Comparison of ENCODE assay signal across 16 cellular contexts in genomic region chr18:31487251-31488015, GRCh38. TPM values are rescaled to one million over a fixed set of nuclear protein-coding genes. Genes with fewer than 3 reads are reported as not detected.
DNase-seq lines count a peak whose midpoint lies in the region; ATAC-seq, FAIRE-seq and TF ChIP-seq lines count a peak whose summit lies in the region.
"Had no signal": no experiment of that assay in that cellular context is flagged by ENCODE, and none has a peak within 500 bp of the region (broad histone marks: within the 10 kb centered on the region; RNA-seq: fewer than 3 reads in every experiment).

No MANE protein-coding gene starts in this region.

- H3K4me3 ChIP-seq in breast epithelium: no peak overlapping the region
- no peak overlapping the region for H3K4me3 ChIP-seq in K562
- H3K4me3 ChIP-seq in kidney epithelial cell (ENCODE audit: low read depth, low read length): no peak overlapping the region
- H3K4me3 ChIP-seq: tibial nerve had no signal

- CTCF ChIA-PET in MCF 10A (lab: Yijun Ruan, JAX): interaction anchor here (0.7 to 1.5 kb wide), 6 partner anchors 10 to 64 kb away, joined by 3 to 5 read pairs (median 3); no protein-coding TSS in a partner anchor
- CTCF ChIA-PET in K562 (lab: Yijun Ruan, JAX; ENCODE audit: low intra/inter-chr PET ratio): no interaction called here

- BruUV-seq in MCF 10A (replicated peaks; lab: Mats Ljungman, UMichigan): no TSS peak
- no TSS peak for BruUV-seq in K562 (replicated peaks; lab: Mats Ljungman, UMichigan)

- H2AFZ ChIP-seq in K562 (ENCODE audit: low read depth, low read length): peak overlapping the region; percentile 40; the same call in 1 of the 2 replicates

- in situ Hi-C loops in K562 (cut with MboI): no loop called here

- no peak overlapping the region for H3K4me3 Mint-ChIP-seq in MCF 10A (ENCODE audit: unreplicated experiment)
- H3K4me3 Mint-ChIP-seq: endodermal cell had no signal

- peak overlapping the region; percentile 65 for H3K27ac Mint-ChIP-seq in MCF 10A (ENCODE audit: low read depth, unreplicated experiment)
- H3K27ac Mint-ChIP-seq: endodermal cell had no signal

- H3K4me1 ChIP-seq in breast epithelium: no peaks in the 10 kb centered on the region
- 0 out of 5 replicates have a peak, but pooled peaks cover 0 to 5% of the 10 kb centered on the region in 2 experiments for H3K4me1 ChIP-seq in K562 (replicated peaks in 1 of 2; ENCODE audit: control insufficient read depth in 2 of 2, insufficient read depth in 2 of 2, low read length in 2 of 2)
- H3K4me1 ChIP-seq: tibial nerve had no signal

- H3K4me2 ChIP-seq in K562 (ENCODE audit: insufficient read depth, low read length): no peak overlapping the region

- WGBS in K562 (ENCODE audit: insufficient coverage, low coverage, missing lambda C conversion rate): 53% methylated on average over 8 of the region's 8 CpGs

- intact Hi-C loops in MCF 10A (cut with micrococcal nuclease) (no loop called here), breast epithelium (cut with DNase I; ENCODE audit: low total_unique reads) (no loop called here), K562 (cut with micrococcal nuclease) (no loop called here)

- H3K27me3 ChIP-seq in breast epithelium: no peaks in the 10 kb centered on the region
- H3K27me3 ChIP-seq in K562 (ENCODE audit: control insufficient read depth in 2 of 2, insufficient read depth in 2 of 2, low read length in 2 of 2): peaks cover 0 to 2% of the 10 kb centered on the region in 2 experiments; a peak in 1 of 5 replicates
- H3K27me3 ChIP-seq in kidney epithelial cell (ENCODE audit: control insufficient read depth, insufficient read depth, low read length): no peaks in the 10 kb centered on the region
- H3K27me3 ChIP-seq: tibial nerve had no signal

- no peak overlapping the region for H3K9ac ChIP-seq in K562 (ENCODE audit: insufficient read depth in 1 of 2, low read depth in 2 of 2, low read length in 2 of 2)

- peaks cover 28% of the 10 kb centered on the region for H3K36me3 Mint-ChIP-seq in MCF 10A (ENCODE audit: insufficient read depth, unreplicated experiment)

- H3K9me3 ChIP-seq in breast epithelium (no peaks in the 10 kb centered on the region), K562 (replicated peaks; ENCODE audit: control insufficient read depth, insufficient read depth, low read depth, low read length) (no peaks in the 10 kb centered on the region)
- H3K9me3 ChIP-seq: tibial nerve had no signal

- H3K27ac ChIP-seq in breast epithelium (no peak overlapping the region), K562 (ENCODE audit: extremely low read depth, low read depth, low read length) (no peak overlapping the region)
- H3K27ac ChIP-seq: 22Rv1, tibial nerve, VCaP had no signal

- POLR2A ChIA-PET in MCF 10A (lab: Yijun Ruan, JAX) (interaction anchor here (0.6 to 13.1 kb wide), 23 partner anchors 12 to 532 kb away, joined by 3 to 158 read pairs (median 4); partner anchors contain the start of genes DSC3 and DSG2), K562 (lab: Yijun Ruan, JAX) (no interaction called here)

- peak; percentile 94 for DNase-seq in MCF 10A (ENCODE audit: unreplicated experiment)
- no peak for DNase-seq in breast epithelium (ENCODE audit: low spot score in 2 of 2)
- DNase-seq in K562 (ENCODE audit: extremely low read depth in 1 of 4, low spot score in 3 of 4): no peak
- DNase-seq in kidney epithelial cell (ENCODE audit: low read depth): peak; percentile 89
- peak; percentile 46 for DNase-seq in urothelium cell line (ENCODE audit: low spot score)
- no peak for DNase-seq in NCI-H1694 treated with DMSO at 0.1 percent for 48 hours (lab: John Stamatoyannopoulos, UW)
- no peak for DNase-seq in HuH-7.5 (ENCODE audit: low spot score)
- DNase-seq: amniotic stem cell, DMS153, endodermal cell, right cardiac atrium, SHP77 treated with DMSO at 0.1 percent for 48 hours had no signal

- H3K9me1 ChIP-seq in K562 (ENCODE audit: control insufficient read depth, insufficient read depth, low read length): no peaks in the 10 kb centered on the region

- TF ChIP-seq POLR2A in breast epithelium (IDR thresholded peaks at IDR 0.05) (no peak), K562 (conservative IDR thresholded peaks at IDR 0.05) (no peak)

- H3K9me3 Mint-ChIP-seq in MCF 10A (ENCODE audit: unreplicated experiment): no peaks in the 10 kb centered on the region
- H3K9me3 Mint-ChIP-seq: endodermal cell had no signal

- TF ChIP-seq EP300 in K562 (IDR thresholded peaks at IDR 0.05; ENCODE audit: low read length): no peak

- FAIRE-seq in K562 (lab: Jason Lieb, UNC): no peak
- FAIRE-seq in urothelium cell line (lab: Jason Lieb, UNC): no peak

- no peaks in the 10 kb centered on the region for H3K79me2 ChIP-seq in K562 (ENCODE audit: control insufficient read depth, insufficient read depth, low read length)

- no peaks in the 10 kb centered on the region for H3K27me3 Mint-ChIP-seq in MCF 10A (ENCODE audit: insufficient read depth, unreplicated experiment)

- TF ChIP-seq RAD21 in K562 (CRISPR knock-in tag; conservative IDR thresholded peaks at IDR 0.05 in 1 of 2, IDR thresholded peaks at IDR 0.05 in 1 of 2): no peak

- no peaks in the 10 kb centered on the region for H4K20me1 ChIP-seq in K562 (replicated peaks; ENCODE audit: control insufficient read depth, insufficient read depth, low read length)

- peaks cover 58% of the 10 kb centered on the region for H3K4me1 Mint-ChIP-seq in MCF 10A (ENCODE audit: insufficient read depth, unreplicated experiment)

- ATAC-seq in K562: peak; percentile 36
- no peak for ATAC-seq in HG03045 (IDR thresholded peaks at IDR 0.05; ENCODE audit: unreplicated experiment)
- ATAC-seq: right cardiac atrium had no signal

- TF ChIP-seq CTCF in MCF 10A (IDR thresholded peaks at IDR 0.05; ENCODE audit: unreplicated experiment) (no peak), breast epithelium (IDR thresholded peaks at IDR 0.05) (no peak), K562 (IDR thresholded peaks at IDR 0.05 in 2 of 3, conservative IDR thresholded peaks at IDR 0.05 in 1 of 3; ENCODE audit: insufficient read depth in 2 of 3, low read depth in 1 of 3, low read length in 3 of 3) (no peak), kidney epithelial cell (IDR thresholded peaks at IDR 0.05; ENCODE audit: insufficient read depth, low read length, poor library complexity, severe bottlenecking) (no peak)

- no peaks in the 10 kb centered on the region for H3K36me3 ChIP-seq in breast epithelium
- no peaks in the 10 kb centered on the region for H3K36me3 ChIP-seq in K562 (ENCODE audit: control insufficient read depth, insufficient read depth, low read length)
- no peaks in the 10 kb centered on the region for H3K36me3 ChIP-seq in kidney epithelial cell (ENCODE audit: control insufficient read depth, insufficient read depth, low read length)
- H3K36me3 ChIP-seq: tibial nerve had no signal

TF ChIP-seq in K562, 482 proteins besides CTCF, POLR2A, EP300 and RAD21:
- no peak for TF ChIP-seq RFX1 (IDR thresholded peaks at IDR 0.05)
- peak; percentile 73 for TF ChIP-seq FOSL1 (tag; conservative IDR thresholded peaks at IDR 0.05)

RNA-seq across cellular contexts. Expression of gene DSG2, which starts 10.5 kb away (rescaled TPM):
- total RNA-seq in MCF 10A (2022) (106 and 134 TPM in 2 replicates), breast epithelium (100 to 1,000 TPM in 1 of 3 donors, 10 to 100 TPM in 2; 14.1 to 125 (median 61.3) TPM), K562 (2014; rRNA removed) (22.2 and 26.5 TPM in 2 replicates), K562 (2014; rRNA removed; fragmentation: Illumina TruSeq; extraction: Trizol) (50.1 and 53.9 TPM in 2 replicates), K562 (2015; rRNA removed; fragmentation: Illumina TruSeq; extraction: Trizol) (39.2 and 43.0 TPM in 2 replicates), K562 (2021) (41.3 and 43.0 TPM in 2 replicates), kidney epithelial cell (154 and 155 TPM in 2 replicates)
- total RNA-seq in K562 (2011; cell fraction: chromatin; rRNA removed; ENCODE audit: low replicate concordance): 29.6 and 74.2 TPM in 2 replicates
- total RNA-seq in K562 (2011; cell fraction: nucleolus; rRNA removed): 42.2 and 54.3 TPM in 2 replicates
- total RNA-seq in K562 (2011; cell fraction: nucleoplasm; rRNA removed): 74.9 and 105 TPM in 2 replicates
- polyA plus RNA-seq in K562 (2011; rRNA removed) (67.9 and 68.6 TPM in 2 replicates), K562 (2014; fragmentation: Illumina TruSeq; extraction: Trizol) (57.9 and 65.7 TPM in 2 replicates), K562 (2014; fragmentation: Nextera tagmentation; extraction: Ambion mirVana) (10 to 100 TPM; 16.9 to 22.6 TPM), K562 (2014; rRNA removed) (34.1 and 40.8 TPM in 2 replicates)
- polyA plus RNA-seq in K562 (2011; cell fraction: cytosol; rRNA removed): 24.1 and 46.3 TPM in 2 replicates
- 8.7 and 14.5 TPM in 2 replicates for polyA plus RNA-seq in K562 (2011; cell fraction: nucleus; rRNA removed)
- polyA plus RNA-seq in K562 (2012): 38.2 and 52.0 TPM in 2 replicates
- 77.8 and 96.7 TPM in 2 replicates for polyA minus RNA-seq in K562 (2011; rRNA and poly(A)+ RNA removed)
- polyA minus RNA-seq in K562 (2011; cell fraction: cytosol; rRNA and poly(A)+ RNA removed): 33.7 and 40.5 TPM in 2 replicates
- polyA minus RNA-seq in K562 (2011; cell fraction: nucleus; rRNA and poly(A)+ RNA removed): 6.6 and 18.2 TPM in 2 replicates

RNA-seq across cellular contexts. Expression of gene DSG3, which starts 39.9 kb away (rescaled TPM):
- 65.4 and 68.5 TPM in 2 replicates for total RNA-seq in MCF 10A (2022)
- total RNA-seq in breast epithelium: 10 to 100 TPM in 2 of 3 donors, not detected in 1; 21.0 to 40.1 TPM
- 0.18 TPM in 1 of 2 replicates, not detected in the other for total RNA-seq in K562 (2011; cell fraction: chromatin; rRNA removed; ENCODE audit: low replicate concordance)
- under 0.01 TPM in 1 of 2 replicates, not detected in the other for total RNA-seq in K562 (2011; cell fraction: nucleolus; rRNA removed)
- total RNA-seq in K562 (2011; cell fraction: nucleoplasm; rRNA removed): 0.07 TPM in 1 of 2 replicates, not detected in the other
- total RNA-seq in K562 (2014; rRNA removed): 0.05 and 0.08 TPM in 2 replicates
- 0.11 and 0.13 TPM in 2 replicates for total RNA-seq in K562 (2014; rRNA removed; fragmentation: Illumina TruSeq; extraction: Trizol)
- 0.15 and 0.18 TPM in 2 replicates for total RNA-seq in K562 (2015; rRNA removed; fragmentation: Illumina TruSeq; extraction: Trizol)
- 0.07 and 0.18 TPM in 2 replicates for total RNA-seq in K562 (2021)
- 0.01 and 0.06 TPM in 2 replicates for polyA plus RNA-seq in K562 (2011; rRNA removed)
- polyA plus RNA-seq in K562 (2011; cell fraction: cytosol; rRNA removed): 0.01 TPM in 1 of 2 replicates, not detected in the other
- polyA plus RNA-seq in K562 (2011; cell fraction: nucleus; rRNA removed): not detected in 2 replicates
- polyA plus RNA-seq in K562 (2012): 0.13 and 0.24 TPM in 2 replicates
- 0.07 and 0.08 TPM in 2 replicates for polyA plus RNA-seq in K562 (2014; fragmentation: Illumina TruSeq; extraction: Trizol)
- polyA plus RNA-seq in K562 (2014; fragmentation: Nextera tagmentation; extraction: Ambion mirVana): under 1 TPM in 1 of 2 experiments, not detected in 1; 0.06 TPM
- 0.04 TPM in 2 replicates for polyA plus RNA-seq in K562 (2014; rRNA removed)
- 0.03 and 0.04 TPM in 2 replicates for polyA minus RNA-seq in K562 (2011; rRNA and poly(A)+ RNA removed)
- not detected in 2 replicates for polyA minus RNA-seq in K562 (2011; cell fraction: cytosol; rRNA and poly(A)+ RNA removed)
- under 0.01 TPM in 1 of 2 replicates, not detected in the other for polyA minus RNA-seq in K562 (2011; cell fraction: nucleus; rRNA and poly(A)+ RNA removed)
- 0.14 and 0.67 TPM in 2 replicates for total RNA-seq in kidney epithelial cell
- total RNA-seq: endodermal cell, right cardiac atrium, tibial nerve had no signal
- polyA plus RNA-seq: right cardiac atrium had no signal

Comparison
In these comparisons a context has a peak if more than half of its experiments do, and no peak if none do; other contexts are left out.
1. DNase-seq: peak in MCF 10A (single experiment), kidney epithelial cell (single experiment) and urothelium cell line (single experiment); none in breast epithelium (0 of 2), K562 (0 of 4), NCI-H1694 treated with DMSO at 0.1 percent for 48 hours (single experiment) and HuH-7.5 (single experiment).